ENCODE assay signal across 17 cellular contexts in genomic region chr9:127178646-127179632, GRCh38. TPM values are rescaled to one million over a fixed set of nuclear protein-coding genes. Genes with fewer than 3 reads are reported as not detected.
DNase-seq lines count a peak whose midpoint lies in the region; ATAC-seq and TF ChIP-seq lines count a peak whose summit lies in the region.
"Had no signal": no experiment of that assay in that cellular context is flagged by ENCODE, and none has a peak within 500 bp of the region (broad histone marks: within the 10 kb centered on the region; RNA-seq: fewer than 3 reads in every experiment).

No MANE protein-coding gene starts in this region.

- H3K4me1 Mint-ChIP-seq in nephron: peaks cover 16% of the 10 kb centered on the region
- H3K4me1 Mint-ChIP-seq in CD4-positive, alpha-beta memory T cell: no peaks in the 10 kb centered on the region
- H3K4me1 Mint-ChIP-seq: IgD-negative memory B cell had no signal

- peak overlapping the region; percentile 70 to 92 (median 70) for H3K27ac Mint-ChIP-seq in nephron
- peak overlapping the region in 1 of 7 donors; percentile 35 for H3K27ac Mint-ChIP-seq in CD4-positive, alpha-beta memory T cell
- H3K27ac Mint-ChIP-seq: IgD-negative memory B cell had no signal

- H3K4me3 Mint-ChIP-seq in nephron: no peak overlapping the region
- H3K4me3 Mint-ChIP-seq in CD4-positive, alpha-beta memory T cell: no peak overlapping the region
- H3K4me3 Mint-ChIP-seq: IgD-negative memory B cell had no signal

- no peaks in the 10 kb centered on the region for H3K27me3 ChIP-seq in aorta (ENCODE audit: control insufficient read depth in 1 of 2, insufficient read depth in 2 of 2, low read length in 1 of 2)
- no peaks in the 10 kb centered on the region for H3K27me3 ChIP-seq in CD4-positive, alpha-beta memory T cell (ENCODE audit: insufficient read depth, low read length)
- H3K27me3 ChIP-seq: SJCRH30 had no signal

- peak; percentile 21 for ATAC-seq in Right ventricle myocardium superior (ENCODE audit: poor library complexity)
- ATAC-seq in Right ventricle myocardium inferior: no peak
- no peak for ATAC-seq in aorta (ENCODE audit: low FRiP score)

- CTCF ChIA-PET in CD4-positive, alpha-beta memory T cell (lab: Charles Lee; ENCODE audit: partially characterized antibody): no interaction called here

- no peaks in the 10 kb centered on the region for H3K9me3 ChIP-seq in aorta (ENCODE audit: control insufficient read depth, low read length)
- no peaks in the 10 kb centered on the region for H3K9me3 ChIP-seq in CD4-positive, alpha-beta memory T cell (ENCODE audit: control insufficient read depth in 1 of 2, low read length in 2 of 2)
- H3K9me3 ChIP-seq: SJCRH30 had no signal

- DNase-seq in Right ventricle myocardium superior: no peak
- DNase-seq in Right ventricle myocardium inferior (ENCODE audit: missing footprints): no peak
- DNase-seq in fibroblast of villous mesenchyme (ENCODE audit: low read depth): peak; percentile 37
- DNase-seq in aorta: peak; percentile 49 to 75
- no peak for DNase-seq in NCI-H146 (lab: John Stamatoyannopoulos, UW)
- DNase-seq in CD4-positive, alpha-beta memory T cell: no peak
- no peak for DNase-seq in NCI-H345 treated with DMSO at 0.1 percent for 48 hours (lab: John Stamatoyannopoulos, UW; ENCODE audit: unreplicated experiment)
- DNase-seq: amniotic stem cell; effector memory CD4-positive, alpha-beta T cell; EL; left cardiac atrium; NCI-H1417 treated with DMSO at 0.1 percent for 48 hours; NCI-H82; nucleus accumbens; SJCRH30 had no signal

- no peak overlapping the region for H3K4me3 ChIP-seq in fibroblast of villous mesenchyme (ENCODE audit: low read depth, low read length)
- H3K4me3 ChIP-seq in aorta (ENCODE audit: low read length in 2 of 2): no peak overlapping the region
- no peak overlapping the region for H3K4me3 ChIP-seq in CD4-positive, alpha-beta memory T cell (ENCODE audit: low read length in 2 of 2)
- H3K4me3 ChIP-seq: SJCRH30 had no signal

- H3K9me3 Mint-ChIP-seq in nephron: no peaks in the 10 kb centered on the region
- no peaks in the 10 kb centered on the region for H3K9me3 Mint-ChIP-seq in CD4-positive, alpha-beta memory T cell
- H3K9me3 Mint-ChIP-seq: IgD-negative memory B cell had no signal

- H3K36me3 ChIP-seq in aorta (ENCODE audit: control insufficient read depth in 1 of 2, insufficient read depth in 2 of 2, low read length in 1 of 2): no peaks in the 10 kb centered on the region
- no peaks in the 10 kb centered on the region for H3K36me3 ChIP-seq in CD4-positive, alpha-beta memory T cell (ENCODE audit: insufficient read depth, low read length)
- H3K36me3 ChIP-seq: SJCRH30 had no signal

- intact Hi-C loops in Right ventricle myocardium superior (cut with DNase I): no loop called here
- intact Hi-C loops in Right ventricle myocardium inferior (cut with DNase I): no loop called here
- intact Hi-C loops in aorta (cut with DNase I): no loop called here
- intact Hi-C loops in CD4-positive, alpha-beta memory T cell (cut with micrococcal nuclease): no loop called here

- peaks cover 7% of the 10 kb centered on the region for H3K27me3 Mint-ChIP-seq in nephron (ENCODE audit: low read depth)
- H3K27me3 Mint-ChIP-seq in CD4-positive, alpha-beta memory T cell: no peaks in the 10 kb centered on the region
- H3K27me3 Mint-ChIP-seq: IgD-negative memory B cell had no signal

- POLR2A ChIA-PET in CD4-positive, alpha-beta memory T cell (lab: Charles Lee; ENCODE audit: partially characterized antibody): no interaction called here

- TF ChIP-seq CTCF in fibroblast of villous mesenchyme (IDR thresholded peaks at IDR 0.05; ENCODE audit: insufficient read depth, low read depth, low read length): no peak
- no peak for TF ChIP-seq CTCF in nephron (IDR thresholded peaks at IDR 0.05; ENCODE audit: unreplicated experiment in 3 of 3)

- peak overlapping the region in 1 of 2 donors; percentile 4 for H3K27ac ChIP-seq in aorta (ENCODE audit: low read depth in 1 of 2, low read length in 2 of 2)
- H3K27ac ChIP-seq in CD4-positive, alpha-beta memory T cell (ENCODE audit: low read depth, low read length): no peak overlapping the region
- H3K27ac ChIP-seq: SJCRH30 had no signal

- H3K36me3 Mint-ChIP-seq in nephron (ENCODE audit: low read depth): no peaks in the 10 kb centered on the region
- H3K36me3 Mint-ChIP-seq in CD4-positive, alpha-beta memory T cell: peaks cover 4 to 8% of the 10 kb centered on the region in 2 donors

- H3K4me1 ChIP-seq in aorta (ENCODE audit: control insufficient read depth in 1 of 2, insufficient read depth in 2 of 2, low read length in 2 of 2): no peaks in the 10 kb centered on the region
- H3K4me1 ChIP-seq in CD4-positive, alpha-beta memory T cell (ENCODE audit: insufficient read depth, low read length): no peaks in the 10 kb centered on the region
- H3K4me1 ChIP-seq: SJCRH30 had no signal

- 49 to 53% methylated on average over 12 of the region's 12 CpGs for WGBS in aorta, 2 donors

RNA-seq across cellular contexts. Expression of gene ANGPTL2, which starts 56.5 kb away (rescaled TPM):
- total RNA-seq in Right ventricle myocardium superior (32.6 TPM), Right ventricle myocardium inferior (37.1 TPM), fibroblast of villous mesenchyme (19.9 and 37.4 TPM in 2 replicates), aorta (10 to 100 TPM; 36.7 to 44.8 TPM)
- 10 to 100 TPM; 13.4 to 51.2 TPM for polyA plus RNA-seq in aorta
- not detected for total RNA-seq in CD4-positive, alpha-beta memory T cell
- not detected for polyA plus RNA-seq in CD4-positive, alpha-beta memory T cell

Comparison
In these comparisons a context has a peak if more than half of its experiments do, and no peak if none do; other contexts are left out.
1. DNase-seq: peak in fibroblast of villous mesenchyme (single experiment) and aorta (2 of 2); none in Right ventricle myocardium superior (single experiment), Right ventricle myocardium inferior (single experiment), NCI-H146 (single experiment), CD4-positive, alpha-beta memory T cell (0 of 5) and NCI-H345 treated with DMSO at 0.1 percent for 48 hours (single experiment).
2. RNA of gene ANGPTL2, which starts 56.5 kb away (total RNA-seq): 36.7 to 44.8 TPM in aorta, 37.1 TPM in Right ventricle myocardium inferior (single experiment), 32.6 TPM in Right ventricle myocardium superior (single experiment) and 19.9 to 37.4 TPM in fibroblast of villous mesenchyme; not detected in CD4-positive, alpha-beta memory T cell; every median in the first group is over 10 times any median in the second.